Comparison of ENCODE assay signal across 8 cellular contexts in the genomic region with DNA sequence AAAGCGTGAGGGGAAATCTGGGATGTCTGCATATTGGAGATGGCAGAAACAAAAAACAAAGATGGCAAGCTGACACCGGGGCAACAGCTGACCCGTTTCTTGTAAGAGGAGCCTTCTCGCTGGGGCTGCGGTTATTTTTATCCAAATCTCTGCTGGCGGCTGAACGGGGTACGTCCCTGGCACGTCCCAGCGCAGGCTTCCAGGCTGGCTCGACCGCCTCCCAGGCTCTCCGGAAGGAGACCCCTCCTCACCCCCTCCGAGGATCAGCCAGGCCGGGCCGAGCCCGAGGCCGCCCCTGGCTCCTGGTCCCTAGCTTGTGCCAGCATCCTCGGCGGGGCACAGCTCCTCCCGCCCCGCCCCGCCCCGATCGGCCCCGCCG. TPM values are rescaled to one million over a fixed set of nuclear protein-coding genes. Genes with fewer than 3 reads are reported as not detected.
DNase-seq lines count a peak whose midpoint lies in the region; ATAC-seq, FAIRE-seq and TF ChIP-seq lines count a peak whose summit lies in the region.

No MANE protein-coding gene starts in this region.

- ATAC-seq in GM19397 (IDR thresholded peaks at IDR 0.05; ENCODE audit: unreplicated experiment) (peak; percentile 58), HG03378 (IDR thresholded peaks at IDR 0.05; ENCODE audit: unreplicated experiment) (peak; percentile 64)
- ATAC-seq in effector memory CD8-positive, alpha-beta T cell (replicated peaks), result peak; percentile 38

- DNase-seq in Calu3 (no peak), SJSA1 (ENCODE audit: low read depth in 1 of 2, low spot score in 2 of 2) (peak; percentile 47 to 49), thyroid gland (peak; percentile 17 to 21), frontal cortex (ENCODE audit: low spot score in 2 of 2) (no peak)
- DNase-seq in effector memory CD8-positive, alpha-beta T cell, result no peak

- BruUV-seq in Calu3 (replicated peaks; lab: Mats Ljungman, UMichigan), result no TSS peak

- H3K4me3 Mint-ChIP-seq in Calu3 (ENCODE audit: low read depth, unreplicated experiment), result peak overlapping the region; percentile 75
- peak overlapping the region; percentile 80 to 87 for H3K4me3 Mint-ChIP-seq in effector memory CD8-positive, alpha-beta T cell

- H3K4me3 ChIP-seq in SJSA1, result peak overlapping the region; percentile 65
- peak overlapping the region; percentile 64 for H3K4me3 ChIP-seq in mesodermal cell (ENCODE audit: extremely low read depth, insufficient read depth, low read length, poor library complexity, severe bottlenecking)
- peak overlapping the region; percentile 37 to 75 (median 59) for H3K4me3 ChIP-seq in thyroid gland (replicated peaks in 1 of 3)

- peaks cover 13% of the 10 kb centered on the region for H3K4me1 ChIP-seq in SJSA1 (replicated peaks)
- peaks cover 3% of the 10 kb centered on the region for H3K4me1 ChIP-seq in mesodermal cell (ENCODE audit: control insufficient read depth, insufficient read depth, low read length, poor library complexity, severe bottlenecking)
- peaks cover 3 to 5% of the 10 kb centered on the region in 2 donors for H3K4me1 ChIP-seq in thyroid gland

- H3K9me3 ChIP-seq in SJSA1 (replicated peaks) (0 out of 2 replicates have a peak, but pooled peaks cover 5% of the 10 kb centered on the region), mesodermal cell (ENCODE audit: control insufficient read depth, low read length) (no peaks in the 10 kb centered on the region), thyroid gland (no peaks in the 10 kb centered on the region)

- no peak for TF ChIP-seq POLR2A in thyroid gland (IDR thresholded peaks at IDR 0.05)

- WGBS in mesodermal cell (ENCODE audit: insufficient coverage in 2 of 2), 2 experiments, result 2% methylated on average over 11 to 18 of the region's 27 CpGs
- WGBS in thyroid gland, 2 donors, result 1 to 2% methylated on average over 8 to 16 of the region's 27 CpGs

- H3K27me3 Mint-ChIP-seq in Calu3 (ENCODE audit: unreplicated experiment), result peaks cover 20% of the 10 kb centered on the region
- H3K27me3 Mint-ChIP-seq in effector memory CD8-positive, alpha-beta T cell, result peaks cover 12 to 18% of the 10 kb centered on the region in 2 donors

- intact Hi-C loops in Calu3 (cut with micrococcal nuclease; ENCODE audit: unreplicated experiment) (no loop called here), thyroid gland (cut with DNase I) (no loop called here)

- H3K27ac Mint-ChIP-seq in Calu3 (ENCODE audit: unreplicated experiment), result peak overlapping the region; percentile 63
- H3K27ac Mint-ChIP-seq in effector memory CD8-positive, alpha-beta T cell, result peak overlapping the region; percentile 64 to 82

- H3K36me3 ChIP-seq in SJSA1 (peaks cover 19% of the 10 kb centered on the region), mesodermal cell (ENCODE audit: control insufficient read depth, insufficient read depth, low read length) (peaks cover 19% of the 10 kb centered on the region), thyroid gland (no peaks in the 10 kb centered on the region)

- TF ChIP-seq CTCF in Calu3 (IDR thresholded peaks at IDR 0.05; ENCODE audit: unreplicated experiment) (no peak), thyroid gland (IDR thresholded peaks at IDR 0.05) (no peak)

- H3K9me3 Mint-ChIP-seq in Calu3 (ENCODE audit: low read depth, unreplicated experiment), result no peaks in the 10 kb centered on the region
- H3K9me3 Mint-ChIP-seq in effector memory CD8-positive, alpha-beta T cell, result no peaks in the 10 kb centered on the region

- CTCF ChIA-PET in Calu3 (lab: Charles Lee), result no interaction called here

- FAIRE-seq in frontal cortex (lab: Jason Lieb, UNC), result no peak

- peaks cover 12% of the 10 kb centered on the region for H3K36me3 Mint-ChIP-seq in Calu3 (ENCODE audit: insufficient read depth, unreplicated experiment)
- no peaks in the 10 kb centered on the region for H3K36me3 Mint-ChIP-seq in effector memory CD8-positive, alpha-beta T cell (ENCODE audit: insufficient read depth)

- peaks cover 18% of the 10 kb centered on the region for H3K4me1 Mint-ChIP-seq in Calu3 (ENCODE audit: low read depth, unreplicated experiment)
- peaks cover 15 to 22% of the 10 kb centered on the region in 2 donors for H3K4me1 Mint-ChIP-seq in effector memory CD8-positive, alpha-beta T cell (ENCODE audit: low read depth in 2 of 2)

- H3K27ac ChIP-seq in SJSA1 (no peak overlapping the region), mesodermal cell (ENCODE audit: low read depth, low read length, severe bottlenecking) (peak overlapping the region; percentile 16), thyroid gland (peak overlapping the region in 2 of 3 donors; percentile 20 to 49)

- H3K27me3 ChIP-seq in SJSA1 (replicated peaks) (peaks cover 8% of the 10 kb centered on the region), thyroid gland (no peaks in the 10 kb centered on the region)

RNA-seq across cellular contexts. Expression of a gene that starts 0.4 kb away (rescaled TPM):
- 10.4 and 11.8 TPM in 2 replicates for total RNA-seq in Calu3 (2022)
- total RNA-seq in SJSA1 (2014; rRNA removed; shearing (Covaris generic)), result 20.1 and 32.8 TPM in 2 replicates
- polyA plus RNA-seq in mesodermal cell (2013, experiment 1 of 2), result 36.2 TPM
- polyA plus RNA-seq in mesodermal cell (2013, experiment 2 of 2), result 37.6 TPM
- 10 to 100 TPM; 13.2 to 16.8 (median 14.3) TPM for total RNA-seq in thyroid gland
- 66.0 TPM for total RNA-seq in frontal cortex

RNA-seq across cellular contexts. Expression of a gene that starts 13.4 kb away (rescaled TPM):
- total RNA-seq in Calu3 (2022) (not detected in 2 replicates), thyroid gland (1 to 10 TPM; 1.4 to 9.2 (median 2.0) TPM), frontal cortex (1.2 TPM)
- 0.11 TPM in 1 of 2 replicates, not detected in the other for total RNA-seq in SJSA1 (2014; rRNA removed; shearing (Covaris generic))
- polyA plus RNA-seq in mesodermal cell (2013, experiment 1 of 2), result 7.9 TPM
- polyA plus RNA-seq in mesodermal cell (2013, experiment 2 of 2), result 9.1 TPM

RNA-seq across cellular contexts. Expression of a gene that starts 17.6 kb away (rescaled TPM):
- 0.15 TPM in 1 of 2 replicates, not detected in the other for total RNA-seq in Calu3 (2022)
- total RNA-seq in SJSA1 (2014; rRNA removed; shearing (Covaris generic)), result 0.05 TPM in 1 of 2 replicates, not detected in the other
- 0.44 TPM for polyA plus RNA-seq in mesodermal cell (2013, experiment 1 of 2)
- polyA plus RNA-seq in mesodermal cell (2013, experiment 2 of 2), result 0.30 TPM
- under 1 TPM in 3 of 4 donors, not detected in 1; 0.15 to 0.40 (median 0.38) TPM for total RNA-seq in thyroid gland
- total RNA-seq in frontal cortex, result 0.41 TPM

Comparison
In these comparisons a context has a peak if more than half of its experiments do, and no peak if none do; other contexts are left out.
1. DNase-seq: peak in SJSA1 (2 of 2) and thyroid gland (2 of 2); none in Calu3 (single experiment), effector memory CD8-positive, alpha-beta T cell (0 of 3) and frontal cortex (0 of 2).
2. Peak in every context shown above with its lines, with median percentiles within 50 percentile points of each other: ATAC-seq and H3K4me3 ChIP-seq.